8 cellular contexts compared by ENCODE assay signal in the genomic region with DNA sequence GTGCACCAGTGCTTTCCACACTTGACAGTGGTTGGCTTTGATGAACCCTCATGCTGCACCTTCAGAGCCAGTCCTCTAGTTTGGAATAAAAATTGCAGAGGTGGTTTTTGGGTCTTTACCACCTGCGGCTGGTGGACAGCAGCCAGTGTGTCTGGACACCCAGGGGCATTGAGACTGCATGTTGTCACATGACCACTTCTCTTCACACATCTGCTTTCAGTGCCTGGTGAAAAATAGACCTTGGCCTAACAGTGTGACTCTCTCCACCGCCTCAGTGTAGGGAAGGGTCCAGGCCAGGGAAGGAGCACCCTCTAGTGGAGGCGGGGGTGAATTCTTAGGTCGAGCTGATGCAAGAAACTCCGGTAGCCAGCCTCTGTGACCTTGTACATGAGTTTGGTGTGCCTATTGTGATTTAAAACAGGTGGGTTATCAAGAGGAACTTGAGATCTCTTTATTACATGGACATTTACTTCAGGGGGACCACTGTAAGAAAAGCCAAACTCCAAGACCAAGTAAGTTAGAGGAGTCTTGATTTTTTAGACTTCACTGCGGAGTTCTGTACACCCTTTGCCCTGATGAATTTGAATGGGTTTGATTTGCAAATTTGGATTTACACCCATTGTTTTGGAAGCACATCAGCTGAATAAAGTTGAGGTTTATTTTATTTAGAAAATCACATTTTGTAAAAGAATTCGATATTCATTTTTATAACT. TPM values are rescaled to one million over a fixed set of nuclear protein-coding genes. Genes with fewer than 3 reads are reported as not detected.
DNase-seq lines count a peak whose midpoint lies in the region; ATAC-seq and TF ChIP-seq lines count a peak whose summit lies in the region.

No MANE protein-coding gene starts in this region.

- H3K4me3 ChIP-seq in adrenal gland (no peak overlapping the region), right atrium auricular region (no peak overlapping the region), gastrocnemius medialis (no peak overlapping the region)

- peak; percentile 54 for ATAC-seq in GM21619 (IDR thresholded peaks at IDR 0.05; ENCODE audit: unreplicated experiment)
- ATAC-seq in T-helper 17 cell, result peak; percentile 89
- peak; percentile 79 to 82 for ATAC-seq in gastrocnemius medialis
- ATAC-seq in HG03432 (IDR thresholded peaks at IDR 0.05; ENCODE audit: unreplicated experiment), result no peak

- H3K27me3 ChIP-seq in adrenal gland (no peaks in the 10 kb centered on the region), right atrium auricular region (no peaks in the 10 kb centered on the region), gastrocnemius medialis (no peaks in the 10 kb centered on the region)

- TF ChIP-seq POLR2A in adrenal gland (IDR thresholded peaks at IDR 0.05) (no peak), gastrocnemius medialis (IDR thresholded peaks at IDR 0.05) (no peak)

- H3K4me3 Mint-ChIP-seq in T-helper 17 cell, result no peak overlapping the region

- H3K36me3 Mint-ChIP-seq in T-helper 17 cell (ENCODE audit: low read depth), result peaks cover 2% of the 10 kb centered on the region

- H3K4me1 Mint-ChIP-seq in T-helper 17 cell, result peaks cover 15% of the 10 kb centered on the region

- DNase-seq in CD1c-positive myeloid dendritic cell (ENCODE audit: extremely low spot score) (peak; percentile 71), NCI-H146 (lab: John Stamatoyannopoulos, UW) (peak; percentile 48), T-helper 17 cell (peak; percentile 25 to 51 (median 26)), adrenal gland (peak; percentile 78 to 92 (median 86)), right atrium auricular region (ENCODE audit: low spot score) (peak; percentile 81), gastrocnemius medialis (peak; percentile 31 to 61)

- no peaks in the 10 kb centered on the region for H3K27me3 Mint-ChIP-seq in T-helper 17 cell

- in situ Hi-C loops in gastrocnemius medialis (cut with MboI; ENCODE audit: low sequenced_read_pairs in 4 of 4), result loop anchor here in 1 of 4 donors (25.0 kb wide), 1 partner anchor 196 kb away; no protein-coding TSS in a partner anchor

- H3K27ac Mint-ChIP-seq in T-helper 17 cell, result no peak overlapping the region

- H3K36me3 ChIP-seq in adrenal gland (replicated peaks in 1 of 2) (peaks cover 0 to 48% of the 10 kb centered on the region in 2 donors), right atrium auricular region (peaks cover 48% of the 10 kb centered on the region), gastrocnemius medialis (peaks cover 5 to 50% of the 10 kb centered on the region in 2 donors)

- WGBS in adrenal gland, 4 donors, result 34 to 37% (median 36%) methylated on average over 7 of the region's 7 CpGs

- H3K9me3 ChIP-seq in T-helper 17 cell (ENCODE audit: control insufficient read depth, low read length, poor library complexity, severe bottlenecking) (no peaks in the 10 kb centered on the region), adrenal gland (replicated peaks in 1 of 3) (no peaks in the 10 kb centered on the region), right atrium auricular region (no peaks in the 10 kb centered on the region), gastrocnemius medialis (no peaks in the 10 kb centered on the region)

- H3K27ac ChIP-seq in adrenal gland (no peak overlapping the region), right atrium auricular region (no peak overlapping the region), gastrocnemius medialis (no peak overlapping the region)

- intact Hi-C loops in adrenal gland (cut with DNase I) (loop anchor here (5.0 to 10.0 kb wide), 2 partner anchors 89 to 374 kb away; a partner anchor contains a TSS), gastrocnemius medialis (cut with DNase I; ENCODE audit: low total_unique reads) (loop anchor here (2.0 kb wide), 1 partner anchor 94 kb away; no protein-coding TSS in a partner anchor)

- TF ChIP-seq CTCF in adrenal gland (IDR thresholded peaks at IDR 0.05), result peak; percentile 77 to 87 (median 80)
- TF ChIP-seq CTCF in right atrium auricular region (IDR thresholded peaks at IDR 0.05), result peak; percentile 89 to 92
- TF ChIP-seq CTCF in gastrocnemius medialis (IDR thresholded peaks at IDR 0.05 in 4 of 5, conservative IDR thresholded peaks at IDR 0.05 in 1 of 5), result peak; percentile 42 to 78 (median 70)

- H3K4me1 ChIP-seq in adrenal gland (replicated peaks in 1 of 2) (peaks cover 14 to 15% of the 10 kb centered on the region in 2 donors), right atrium auricular region (peaks cover 0 to 27% of the 10 kb centered on the region in 2 donors), gastrocnemius medialis (peaks cover 9 to 11% of the 10 kb centered on the region in 2 donors)

RNA-seq across cellular contexts. Expression of a gene that starts 17.9 kb away (rescaled TPM):
- total RNA-seq in T-helper 17 cell (10 to 100 TPM; 54.5 to 57.9 TPM), adrenal gland (10 to 100 TPM; 32.3 to 69.0 (median 47.2) TPM), right atrium auricular region (10 to 100 TPM; 35.9 to 38.6 TPM), gastrocnemius medialis (10 to 100 TPM; 25.3 to 32.9 (median 31.6) TPM)
- 10 to 100 TPM; 14.4 to 69.2 (median 17.9) TPM for polyA plus RNA-seq in adrenal gland

RNA-seq across cellular contexts. Expression of a gene that starts 38.2 kb away (rescaled TPM):
- not detected for total RNA-seq in T-helper 17 cell
- total RNA-seq in adrenal gland, result not detected
- polyA plus RNA-seq in adrenal gland, result under 1 TPM in 1 of 3 donors, not detected in 2; 0.07 TPM
- total RNA-seq in right atrium auricular region, result not detected
- total RNA-seq in gastrocnemius medialis, result under 1 TPM in 1 of 4 donors, not detected in 3; 0.49 TPM

Comparison
In these comparisons a context has a peak if more than half of its experiments do, and no peak if none do; other contexts are left out.
1. DNase-seq: peak in every context shown above with its lines; median percentile 86 in adrenal gland; 81 in right atrium auricular region; 71 in CD1c-positive myeloid dendritic cell; 48 in NCI-H146; 46 in gastrocnemius medialis; 26 in T-helper 17 cell.